1 cellular context compared by ENCODE assay signal in the genomic region with DNA sequence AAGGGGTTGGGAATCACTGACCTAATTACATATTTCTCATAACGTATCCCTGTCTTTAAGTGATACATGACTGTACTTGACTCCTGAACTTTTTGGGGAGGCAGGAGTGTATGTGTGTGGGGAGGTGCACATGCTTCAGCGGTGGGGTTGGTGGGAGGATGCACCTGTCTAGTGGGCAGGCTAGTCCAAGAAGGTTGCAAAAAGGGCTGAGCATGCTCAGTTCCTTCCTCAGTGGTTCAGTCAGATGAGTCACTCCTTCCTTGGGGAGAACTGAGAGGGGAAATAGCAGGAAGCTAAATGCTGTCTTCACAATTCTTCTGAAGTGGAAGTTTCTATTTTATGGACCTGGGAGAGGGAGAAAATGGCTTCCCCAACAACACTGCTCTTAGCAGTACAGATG.
TF ChIP-seq lines count a peak whose summit lies in the region.

No MANE protein-coding gene starts in this region.

TF ChIP-seq in GM23338, 12 proteins besides CTCF, POLR2A, EP300 and RAD21 (continued from another document):
- TF ChIP-seq, protein P1, sequence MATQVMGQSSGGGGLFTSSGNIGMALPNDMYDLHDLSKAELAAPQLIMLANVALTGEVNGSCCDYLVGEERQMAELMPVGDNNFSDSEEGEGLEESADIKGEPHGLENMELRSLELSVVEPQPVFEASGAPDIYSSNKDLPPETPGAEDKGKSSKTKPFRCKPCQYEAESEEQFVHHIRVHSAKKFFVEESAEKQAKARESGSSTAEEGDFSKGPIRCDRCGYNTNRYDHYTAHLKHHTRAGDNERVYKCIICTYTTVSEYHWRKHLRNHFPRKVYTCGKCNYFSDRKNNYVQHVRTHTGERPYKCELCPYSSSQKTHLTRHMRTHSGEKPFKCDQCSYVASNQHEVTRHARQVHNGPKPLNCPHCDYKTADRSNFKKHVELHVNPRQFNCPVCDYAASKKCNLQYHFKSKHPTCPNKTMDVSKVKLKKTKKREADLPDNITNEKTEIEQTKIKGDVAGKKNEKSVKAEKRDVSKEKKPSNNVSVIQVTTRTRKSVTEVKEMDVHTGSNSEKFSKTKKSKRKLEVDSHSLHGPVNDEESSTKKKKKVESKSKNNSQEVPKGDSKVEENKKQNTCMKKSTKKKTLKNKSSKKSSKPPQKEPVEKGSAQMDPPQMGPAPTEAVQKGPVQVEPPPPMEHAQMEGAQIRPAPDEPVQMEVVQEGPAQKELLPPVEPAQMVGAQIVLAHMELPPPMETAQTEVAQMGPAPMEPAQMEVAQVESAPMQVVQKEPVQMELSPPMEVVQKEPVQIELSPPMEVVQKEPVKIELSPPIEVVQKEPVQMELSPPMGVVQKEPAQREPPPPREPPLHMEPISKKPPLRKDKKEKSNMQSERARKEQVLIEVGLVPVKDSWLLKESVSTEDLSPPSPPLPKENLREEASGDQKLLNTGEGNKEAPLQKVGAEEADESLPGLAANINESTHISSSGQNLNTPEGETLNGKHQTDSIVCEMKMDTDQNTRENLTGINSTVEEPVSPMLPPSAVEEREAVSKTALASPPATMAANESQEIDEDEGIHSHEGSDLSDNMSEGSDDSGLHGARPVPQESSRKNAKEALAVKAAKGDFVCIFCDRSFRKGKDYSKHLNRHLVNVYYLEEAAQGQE (IDR thresholded peaks at IDR 0.05; ENCODE audit: unreplicated experiment) = no peak
- TF ChIP-seq POLR2AphosphoS5 (IDR thresholded peaks at IDR 0.05; ENCODE audit: low read depth) = no peak
